ENCODE assay signal across 8 cellular contexts in the genomic region with DNA sequence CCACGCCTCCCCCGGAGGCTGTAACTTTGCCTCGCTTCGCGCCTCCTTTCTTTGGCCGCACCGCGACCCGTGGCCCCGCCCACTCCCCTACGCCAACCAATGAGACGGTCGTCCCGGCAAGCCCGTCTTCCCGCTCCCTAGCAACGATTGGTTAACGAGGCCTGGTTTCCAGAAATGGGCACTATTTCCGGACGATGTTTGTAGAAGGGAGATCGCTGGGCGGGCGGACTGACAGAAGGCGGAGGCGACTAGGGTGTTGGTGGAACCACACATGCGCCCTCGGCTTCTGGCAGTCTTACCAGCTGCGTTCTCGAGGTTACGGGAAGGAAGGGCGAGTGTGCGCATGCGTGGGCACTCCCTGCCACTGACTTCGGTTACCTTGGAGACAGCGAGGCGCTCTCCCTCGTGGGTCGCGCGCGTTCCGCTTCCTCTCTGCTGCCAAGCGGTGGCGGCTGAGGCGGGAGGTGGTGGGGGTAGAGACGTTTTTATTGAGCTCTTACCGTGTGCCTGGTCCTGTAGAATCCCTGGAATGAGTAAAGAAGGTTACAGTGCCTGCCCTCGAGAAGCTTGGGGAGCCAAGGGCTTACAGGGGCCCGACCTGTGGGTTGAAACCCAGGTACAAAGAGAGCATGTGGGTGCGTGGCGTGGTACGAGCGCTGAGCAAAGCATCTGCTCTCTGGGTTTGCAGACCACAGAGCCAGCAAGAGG. TPM values are rescaled to one million over a fixed set of nuclear protein-coding genes. Genes with fewer than 3 reads are reported as not detected.
DNase-seq lines count a peak whose midpoint lies in the region; ATAC-seq and TF ChIP-seq lines count a peak whose summit lies in the region.

No MANE protein-coding gene starts in this region.

- peak; percentile 85 to 86 for ATAC-seq in naive thymus-derived CD8-positive, alpha-beta T cell
- peak; percentile 78 to 79 for ATAC-seq in stimulated activated naive B cell treated with anti-CD40 and anti-IgM and Interleukin-4, amounts not matched to agents 10 μg/mL and 1 μg/mL and 100 μg/mL, for 72 hours (replicated peaks)

- peaks cover 38% of the 10 kb centered on the region for H3K36me3 Mint-ChIP-seq in activated T-helper 2 cell treated with anti-CD3 and anti-CD28 coated beads, Interferon-gamma antibody, Interleukin-2, Interleukin-4, amounts not matched to agents 10 μg/mL and 5 μg/mL and 100 μg/mL, durations not matched to agents 14 hours and 24 hours and 36 hours (ENCODE audit: low read depth)
- H3K36me3 Mint-ChIP-seq in naive thymus-derived CD8-positive, alpha-beta T cell: peaks cover 0 to 2% (median 0%) of the 10 kb centered on the region in 3 donors
- H3K36me3 Mint-ChIP-seq in stimulated activated naive B cell treated with anti-CD40 and anti-IgM and Interleukin-4, amounts not matched to agents 10 μg/mL and 1 μg/mL and 100 μg/mL, for 72 hours: peaks cover 38 to 46% of the 10 kb centered on the region in 2 donors

- POLR2A ChIA-PET in naive thymus-derived CD8-positive, alpha-beta T cell (lab: Charles Lee): interaction anchor here (0.6 to 5.1 kb wide), 38 partner anchors 8 to 1099 kb away, joined by 3 to 115 read pairs (median 5); a partner anchor contains a TSS

- peak overlapping the region; percentile 83 for H3K4me3 Mint-ChIP-seq in activated T-helper 2 cell treated with anti-CD3 and anti-CD28 coated beads, Interferon-gamma antibody, Interleukin-2, Interleukin-4, amounts not matched to agents 10 μg/mL and 5 μg/mL and 100 μg/mL, durations not matched to agents 14 hours and 24 hours and 36 hours (ENCODE audit: low read depth)
- peak overlapping the region; percentile 76 to 96 (median 94) for H3K4me3 Mint-ChIP-seq in naive thymus-derived CD8-positive, alpha-beta T cell
- H3K4me3 Mint-ChIP-seq in stimulated activated naive B cell treated with anti-CD40 and anti-IgM and Interleukin-4, amounts not matched to agents 10 μg/mL and 1 μg/mL and 100 μg/mL, for 72 hours: peak overlapping the region; percentile 88 to 90

- DNase-seq in ELF-1 (ENCODE audit: low read depth, low spot score): peak; percentile 100
- DNase-seq in H4 (ENCODE audit: low spot score): peak; percentile 100
- peak; percentile 100 for DNase-seq in LNCaP clone FGC (ENCODE audit: low read depth)
- peak; percentile 99 for DNase-seq in RPMI8226
- DNase-seq in activated T-helper 2 cell treated with anti-CD3 and anti-CD28 coated beads, Interferon-gamma antibody, Interleukin-2, Interleukin-4, amounts not matched to agents 10 μg/mL and 5 μg/mL and 100 μg/mL, durations not matched to agents 14 hours and 24 hours and 36 hours (ENCODE audit: low spot score): peak; percentile 100
- peak; percentile 100 for DNase-seq in fibroblast of mammary gland (ENCODE audit: low read depth)
- DNase-seq in naive thymus-derived CD8-positive, alpha-beta T cell: peak; percentile 95 to 100 (median 100)
- DNase-seq in stimulated activated naive B cell treated with anti-CD40 and anti-IgM and Interleukin-4, amounts not matched to agents 10 μg/mL and 1 μg/mL and 100 μg/mL, for 72 hours: peak; percentile 100

- peaks cover 1% of the 10 kb centered on the region for H3K27me3 Mint-ChIP-seq in activated T-helper 2 cell treated with anti-CD3 and anti-CD28 coated beads, Interferon-gamma antibody, Interleukin-2, Interleukin-4, amounts not matched to agents 10 μg/mL and 5 μg/mL and 100 μg/mL, durations not matched to agents 14 hours and 24 hours and 36 hours (ENCODE audit: low read depth)
- peaks cover 0 to 4% (median 0%) of the 10 kb centered on the region in 5 donors for H3K27me3 Mint-ChIP-seq in naive thymus-derived CD8-positive, alpha-beta T cell
- H3K27me3 Mint-ChIP-seq in stimulated activated naive B cell treated with anti-CD40 and anti-IgM and Interleukin-4, amounts not matched to agents 10 μg/mL and 1 μg/mL and 100 μg/mL, for 72 hours: no peaks in the 10 kb centered on the region

- TF ChIP-seq CTCF in LNCaP clone FGC (IDR thresholded peaks at IDR 0.05; ENCODE audit: control insufficient read depth, extremely low read depth, insufficient read depth) (no peak), fibroblast of mammary gland (conservative IDR thresholded peaks at IDR 0.05; ENCODE audit: control insufficient read depth, insufficient read depth, low read depth, low read length) (no peak)

- peak overlapping the region; percentile 90 for H3K27ac Mint-ChIP-seq in activated T-helper 2 cell treated with anti-CD3 and anti-CD28 coated beads, Interferon-gamma antibody, Interleukin-2, Interleukin-4, amounts not matched to agents 10 μg/mL and 5 μg/mL and 100 μg/mL, durations not matched to agents 14 hours and 24 hours and 36 hours
- peak overlapping the region; percentile 88 to 99 (median 96) for H3K27ac Mint-ChIP-seq in naive thymus-derived CD8-positive, alpha-beta T cell
- peak overlapping the region; percentile 98 for H3K27ac Mint-ChIP-seq in stimulated activated naive B cell treated with anti-CD40 and anti-IgM and Interleukin-4, amounts not matched to agents 10 μg/mL and 1 μg/mL and 100 μg/mL, for 72 hours

- H3K4me3 ChIP-seq in LNCaP clone FGC (ENCODE audit: low read depth, low read length) (peak overlapping the region; percentile 49), fibroblast of mammary gland (ENCODE audit: control insufficient read depth, low read depth, low read length) (peak overlapping the region; percentile 45)

- H3K9me3 Mint-ChIP-seq in activated T-helper 2 cell treated with anti-CD3 and anti-CD28 coated beads, Interferon-gamma antibody, Interleukin-2, Interleukin-4, amounts not matched to agents 10 μg/mL and 5 μg/mL and 100 μg/mL, durations not matched to agents 14 hours and 24 hours and 36 hours: no peaks in the 10 kb centered on the region
- no peaks in the 10 kb centered on the region for H3K9me3 Mint-ChIP-seq in naive thymus-derived CD8-positive, alpha-beta T cell
- H3K9me3 Mint-ChIP-seq in stimulated activated naive B cell treated with anti-CD40 and anti-IgM and Interleukin-4, amounts not matched to agents 10 μg/mL and 1 μg/mL and 100 μg/mL, for 72 hours: no peaks in the 10 kb centered on the region

- intact Hi-C loops in activated T-helper 2 cell treated with anti-CD3 and anti-CD28 coated beads, Interferon-gamma antibody, Interleukin-2, Interleukin-4, amounts not matched to agents 10 μg/mL and 5 μg/mL and 100 μg/mL, durations not matched to agents 14 hours and 24 hours and 36 hours (cut with micrococcal nuclease): loop anchor here (2.0 to 10.0 kb wide), 2 partner anchors 36 to 878 kb away; a partner anchor contains a TSS

- peaks cover 66% of the 10 kb centered on the region for H3K4me1 Mint-ChIP-seq in activated T-helper 2 cell treated with anti-CD3 and anti-CD28 coated beads, Interferon-gamma antibody, Interleukin-2, Interleukin-4, amounts not matched to agents 10 μg/mL and 5 μg/mL and 100 μg/mL, durations not matched to agents 14 hours and 24 hours and 36 hours (ENCODE audit: low read depth)
- H3K4me1 Mint-ChIP-seq in naive thymus-derived CD8-positive, alpha-beta T cell: peaks cover 56 to 89% (median 85%) of the 10 kb centered on the region in 4 donors
- H3K4me1 Mint-ChIP-seq in stimulated activated naive B cell treated with anti-CD40 and anti-IgM and Interleukin-4, amounts not matched to agents 10 μg/mL and 1 μg/mL and 100 μg/mL, for 72 hours: peaks cover 51 to 67% of the 10 kb centered on the region in 2 donors

RNA-seq across cellular contexts. Expression of a gene that starts 0.4 kb away (rescaled TPM):
- 4.3 and 4.6 TPM in 2 replicates for total RNA-seq in H4 (2014; rRNA removed; shearing (Covaris generic))
- total RNA-seq in activated T-helper 2 cell treated with anti-CD3 and anti-CD28 coated beads, Interferon-gamma antibody, Interleukin-2, Interleukin-4, amounts not matched to agents 10 μg/mL and 5 μg/mL and 100 μg/mL, durations not matched to agents 14 hours and 24 hours and 36 hours: 45.6 and 49.5 TPM in 2 replicates
- total RNA-seq in naive thymus-derived CD8-positive, alpha-beta T cell: 10 to 100 TPM; 37.6 to 37.8 TPM
- 1 to 10 TPM in 2 of 3 donors, under 1 TPM in 1; 0.73 to 7.2 (median 1.8) TPM for polyA plus RNA-seq in naive thymus-derived CD8-positive, alpha-beta T cell

RNA-seq across cellular contexts. Expression of a gene that starts 55.4 kb away (rescaled TPM):
- 0.21 TPM in 1 of 2 replicates, not detected in the other for total RNA-seq in H4 (2014; rRNA removed; shearing (Covaris generic))
- 0.37 and 0.67 TPM in 2 replicates for total RNA-seq in activated T-helper 2 cell treated with anti-CD3 and anti-CD28 coated beads, Interferon-gamma antibody, Interleukin-2, Interleukin-4, amounts not matched to agents 10 μg/mL and 5 μg/mL and 100 μg/mL, durations not matched to agents 14 hours and 24 hours and 36 hours
- under 1 TPM; 0.47 to 0.75 TPM for total RNA-seq in naive thymus-derived CD8-positive, alpha-beta T cell
- under 1 TPM; 0.30 to 0.81 (median 0.44) TPM for polyA plus RNA-seq in naive thymus-derived CD8-positive, alpha-beta T cell

Comparison
In these comparisons a context has a peak if more than half of its experiments do, and no peak if none do; other contexts are left out.
1. Peak in every context shown above with its lines: DNase-seq, ATAC-seq and H3K4me3 ChIP-seq.